In genomic region chr13:23934481-23934880, GRCh38 we compare ENCODE assay signal across 24 cellular contexts. TPM values are rescaled to one million over a fixed set of nuclear protein-coding genes. Genes with fewer than 3 reads are reported as not detected.
"Had no signal": no experiment of that assay in that cellular context is flagged by ENCODE, and none has a peak within 500 bp of the region (broad histone marks: within the 10 kb centered on the region; RNA-seq: fewer than 3 reads in every experiment).

No MANE protein-coding gene starts in this region.

- H3K36me3 ChIP-seq: lower lobe of right lung, sigmoid colon, spleen, thyroid gland had no signal

- H3K27ac ChIP-seq: lower lobe of right lung, parathyroid adenoma, sigmoid colon, spleen, thyroid gland had no signal

- ATAC-seq: activated T-cell treated with anti-CD3 and anti-CD28 coated beads, Interleukin-2, amount 50 U/mL, for 4 hours; lower lobe of right lung; natural killer cell; stimulated activated naive B cell treated with anti-CD40 and anti-IgM and Interleukin-4, amounts not matched to agents 10 μg/mL and 1 μg/mL and 100 μg/mL, for 72 hours had no signal

- H3K27me3 ChIP-seq: sigmoid colon, thyroid gland had no signal

- H3K4me1 ChIP-seq: lower lobe of right lung, parathyroid adenoma, sigmoid colon, spleen, thyroid gland had no signal

- DNase-seq: activated CD4-positive, alpha-beta T cell treated with anti-CD3 and anti-CD28 coated beads, Interleukin-2, amount 10 ng/mL, durations not matched to agents 7 days and 5 days; activated CD4-positive, CD25-positive, alpha-beta regulatory T cell; activated CD8-positive, alpha-beta memory T cell treated with anti-CD3 and anti-CD28 coated beads, Interleukin-2, amount 50 U/mL, for 4 hours; activated naive CD4-positive, alpha-beta T cell treated with anti-CD3 and anti-CD28 coated beads for 36 hours; activated T-cell treated with anti-CD3 and anti-CD28 coated beads, Interleukin-2, amount 50 U/mL, for 4 hours; aorta; caudate nucleus; foreskin melanocyte; glutamatergic neuron; hippocampal formation; islet precursor cell; lower lobe of right lung; natural killer cell; sigmoid colon; spleen; stimulated activated CD4-positive, alpha-beta T cell treated with anti-CD3 and anti-CD28 coated beads, Interleukin-4, amount 100 ng/mL, for 4 hours; stimulated activated naive B cell treated with anti-CD40 and anti-IgM and Interleukin-4, amounts not matched to agents 10 μg/mL and 1 μg/mL and 100 μg/mL, for 72 hours; T1000; thyroid gland had no signal

- H3K9me3 ChIP-seq: lower lobe of right lung, sigmoid colon, thyroid gland had no signal

- H3K4me3 ChIP-seq: lower lobe of right lung, sigmoid colon, spleen, thyroid gland had no signal

- H3K79me2 ChIP-seq: parathyroid adenoma had no signal

- H2AFZ ChIP-seq: parathyroid adenoma had no signal

- FAIRE-seq: colon had no signal

RNA-seq across cellular contexts. Expression of gene C1QTNF9B, which starts 37.2 kb away (rescaled TPM):
- total RNA-seq: activated CD4-positive, alpha-beta T cell treated with anti-CD3 and anti-CD28 coated beads, Interleukin-2, amount 10 ng/mL, durations not matched to agents 7 days and 5 days; activated naive CD4-positive, alpha-beta T cell treated with anti-CD3 and anti-CD28 coated beads for 36 hours; activated T-cell treated with anti-CD3 and anti-CD28 coated beads, Interleukin-2, amount 50 U/mL, for 4 hours; epithelial cell of proximal tubule; lower lobe of right lung; mesenteric fat pad; natural killer cell; sigmoid colon; T-helper 1 cell treated with Interleukin-12 subunit alpha and Interleukin-12 subunit beta and Interleukin-4 antibody, amounts not matched to agents 30 ng/mL and 1 ng/mL, for 36 hours; thyroid gland had no signal
